Comparison of ENCODE assay signal across 8 cellular contexts in genomic region chr2:152176113-152176714, GRCh38. TPM values are rescaled to one million over a fixed set of nuclear protein-coding genes. Genes with fewer than 3 reads are reported as not detected.
A peak's percentile ranks its signal among the peaks of the same experiment; 100 is the strongest.
DNase-seq lines count a peak whose midpoint lies in the region; ATAC-seq lines count a peak whose summit lies in the region.

No MANE protein-coding gene starts in this region.

- peaks cover 9% of the 10 kb centered on the region for H3K36me3 Mint-ChIP-seq in activated CD4-positive, alpha-beta memory T cell treated with anti-CD3 and anti-CD28 coated beads, Interleukin-2, amount 10 ng/mL, durations not matched to agents 7 days and 5 days (ENCODE audit: low read depth)

- H3K4me3 Mint-ChIP-seq in activated CD4-positive, alpha-beta memory T cell treated with anti-CD3 and anti-CD28 coated beads, Interleukin-2, amount 10 ng/mL, durations not matched to agents 7 days and 5 days, result peak overlapping the region; percentile 98

- H3K27ac Mint-ChIP-seq in activated CD4-positive, alpha-beta memory T cell treated with anti-CD3 and anti-CD28 coated beads, Interleukin-2, amount 10 ng/mL, durations not matched to agents 7 days and 5 days, result peak overlapping the region; percentile 97

- peak overlapping the region; percentile 86 for H3K4me3 ChIP-seq in skeletal muscle satellite cell (ENCODE audit: low read length)

- POLR2A ChIA-PET in activated CD4-positive, alpha-beta memory T cell treated with anti-CD3 and anti-CD28 coated beads, Interleukin-2, amount 10 ng/mL, durations not matched to agents 7 days and 5 days (lab: Charles Lee), result interaction anchor here (0.6 to 2.7 kb wide), 5 partner anchors 9 to 767 kb away, joined by 3 to 17 read pairs (median 6); partner anchors contain the start of genes ARL6IP6 and PRPF40A

- peaks cover 22% of the 10 kb centered on the region for H3K4me1 ChIP-seq in skeletal muscle satellite cell (ENCODE audit: control insufficient read depth, insufficient read depth, low read length)

- intact Hi-C loops in left cardiac atrium (cut with DNase I), result loop anchor here in 1 of 2 donors (5.0 kb wide), 1 partner anchor 139 kb away; no protein-coding TSS in a partner anchor

- CTCF ChIA-PET in activated CD4-positive, alpha-beta memory T cell treated with anti-CD3 and anti-CD28 coated beads, Interleukin-2, amount 10 ng/mL, durations not matched to agents 7 days and 5 days (lab: Charles Lee), result interaction anchor here (0.7 to 4.4 kb wide), 28 partner anchors 9 to 558 kb away, joined by 3 to 58 read pairs (median 3); partner anchors contain the start of gene PRPF40A

- no peaks in the 10 kb centered on the region for H3K9me3 ChIP-seq in skeletal muscle satellite cell (replicated peaks; ENCODE audit: low read length)

- peak overlapping the region; percentile 88 for H3K4me2 ChIP-seq in skeletal muscle satellite cell (ENCODE audit: low read length)

- H3K9ac ChIP-seq in skeletal muscle satellite cell (ENCODE audit: low read depth, low read length), result peak overlapping the region; percentile 98

- DNase-seq in AG08395 (ENCODE audit: low spot score) (peak; percentile 29), left cardiac atrium (no peak), H4 (ENCODE audit: low spot score) (no peak), NCI-H774 (lab: John Stamatoyannopoulos, UW) (no peak)
- DNase-seq in activated CD4-positive, alpha-beta memory T cell treated with anti-CD3 and anti-CD28 coated beads, Interleukin-2, amount 10 ng/mL, durations not matched to agents 7 days and 5 days, result no peak

- H3K4me1 Mint-ChIP-seq in activated CD4-positive, alpha-beta memory T cell treated with anti-CD3 and anti-CD28 coated beads, Interleukin-2, amount 10 ng/mL, durations not matched to agents 7 days and 5 days, result peaks cover 32% of the 10 kb centered on the region

- H3K27me3 ChIP-seq in skeletal muscle satellite cell (ENCODE audit: control insufficient read depth, insufficient read depth, low read length), result no peaks in the 10 kb centered on the region

- H3K36me3 ChIP-seq in skeletal muscle satellite cell (ENCODE audit: insufficient read depth, low read length), result no peaks in the 10 kb centered on the region

- peak; percentile 8 for ATAC-seq in GM19025 (IDR thresholded peaks at IDR 0.05; ENCODE audit: low read depth, unreplicated experiment)
- ATAC-seq in HG03175 (IDR thresholded peaks at IDR 0.05; ENCODE audit: unreplicated experiment), result peak; percentile 25
- peak; percentile 6 to 23 for ATAC-seq in left cardiac atrium

- H3K9me3 Mint-ChIP-seq in activated CD4-positive, alpha-beta memory T cell treated with anti-CD3 and anti-CD28 coated beads, Interleukin-2, amount 10 ng/mL, durations not matched to agents 7 days and 5 days, result no peaks in the 10 kb centered on the region

- peaks cover 7% of the 10 kb centered on the region for H3K27me3 Mint-ChIP-seq in activated CD4-positive, alpha-beta memory T cell treated with anti-CD3 and anti-CD28 coated beads, Interleukin-2, amount 10 ng/mL, durations not matched to agents 7 days and 5 days

RNA-seq across cellular contexts. Expression of gene STAM2, which starts 0.7 kb away (rescaled TPM):
- 10 to 100 TPM; 13.8 to 16.2 TPM for total RNA-seq in activated CD4-positive, alpha-beta memory T cell treated with anti-CD3 and anti-CD28 coated beads, Interleukin-2, amount 10 ng/mL, durations not matched to agents 7 days and 5 days
- total RNA-seq in left cardiac atrium, result 10 to 100 TPM; 25.9 to 27.7 TPM
- 24.6 and 26.9 TPM in 2 replicates for total RNA-seq in skeletal muscle satellite cell (2012; rRNA removed)
- 21.6 and 23.7 TPM in 2 replicates for total RNA-seq in H4 (2014; rRNA removed; shearing (Covaris generic))
